1 cellular context compared by ENCODE assay signal in the genomic region with DNA sequence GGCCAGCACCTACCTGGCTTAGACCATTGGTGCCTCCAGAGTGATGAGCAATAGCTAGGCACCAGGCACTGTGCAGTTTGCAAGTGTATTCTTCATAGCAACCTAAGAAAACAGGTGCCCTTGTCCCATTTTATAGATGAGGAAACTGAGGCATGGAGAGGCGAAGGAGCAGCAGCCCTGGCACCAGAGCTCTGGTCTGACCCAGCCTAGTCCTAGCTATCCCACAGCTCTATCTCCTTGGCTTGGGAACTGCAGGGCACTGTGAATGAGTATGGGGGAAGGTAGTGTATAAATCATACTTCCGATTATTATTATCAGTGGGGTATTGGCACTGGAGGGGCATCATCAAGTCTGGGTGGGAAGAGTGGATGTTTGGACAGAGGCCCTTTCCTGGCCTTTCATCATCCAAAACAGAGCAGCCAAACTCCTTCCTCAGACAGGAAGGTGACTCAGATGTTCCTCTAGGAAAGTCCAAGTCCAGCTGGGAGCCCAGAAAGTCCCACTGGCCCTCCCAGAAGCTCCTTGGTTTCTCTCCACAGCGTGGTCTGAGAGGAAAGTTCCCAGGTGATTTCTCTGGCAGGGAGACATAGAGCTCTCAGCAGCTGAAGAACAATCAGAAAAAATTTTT.
TF ChIP-seq lines count a peak whose summit lies in the region.

No MANE protein-coding gene starts in this region.

TF ChIP-seq in SK-N-SH treated with all-trans-retinoic acid at 6 μM for 48 hours, 23 proteins besides CTCF, POLR2A, EP300 and RAD21 (continued from another document):
- TF ChIP-seq, protein P1, sequence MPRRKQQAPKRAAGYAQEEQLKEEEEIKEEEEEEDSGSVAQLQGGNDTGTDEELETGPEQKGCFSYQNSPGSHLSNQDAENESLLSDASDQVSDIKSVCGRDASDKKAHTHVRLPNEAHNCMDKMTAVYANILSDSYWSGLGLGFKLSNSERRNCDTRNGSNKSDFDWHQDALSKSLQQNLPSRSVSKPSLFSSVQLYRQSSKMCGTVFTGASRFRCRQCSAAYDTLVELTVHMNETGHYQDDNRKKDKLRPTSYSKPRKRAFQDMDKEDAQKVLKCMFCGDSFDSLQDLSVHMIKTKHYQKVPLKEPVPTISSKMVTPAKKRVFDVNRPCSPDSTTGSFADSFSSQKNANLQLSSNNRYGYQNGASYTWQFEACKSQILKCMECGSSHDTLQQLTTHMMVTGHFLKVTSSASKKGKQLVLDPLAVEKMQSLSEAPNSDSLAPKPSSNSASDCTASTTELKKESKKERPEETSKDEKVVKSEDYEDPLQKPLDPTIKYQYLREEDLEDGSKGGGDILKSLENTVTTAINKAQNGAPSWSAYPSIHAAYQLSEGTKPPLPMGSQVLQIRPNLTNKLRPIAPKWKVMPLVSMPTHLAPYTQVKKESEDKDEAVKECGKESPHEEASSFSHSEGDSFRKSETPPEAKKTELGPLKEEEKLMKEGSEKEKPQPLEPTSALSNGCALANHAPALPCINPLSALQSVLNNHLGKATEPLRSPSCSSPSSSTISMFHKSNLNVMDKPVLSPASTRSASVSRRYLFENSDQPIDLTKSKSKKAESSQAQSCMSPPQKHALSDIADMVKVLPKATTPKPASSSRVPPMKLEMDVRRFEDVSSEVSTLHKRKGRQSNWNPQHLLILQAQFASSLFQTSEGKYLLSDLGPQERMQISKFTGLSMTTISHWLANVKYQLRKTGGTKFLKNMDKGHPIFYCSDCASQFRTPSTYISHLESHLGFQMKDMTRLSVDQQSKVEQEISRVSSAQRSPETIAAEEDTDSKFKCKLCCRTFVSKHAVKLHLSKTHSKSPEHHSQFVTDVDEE (CRISPR knock-in tag; IDR thresholded peaks at IDR 0.05), result no peak
- TF ChIP-seq ZC3H10 (CRISPR knock-in tag; IDR thresholded peaks at IDR 0.05), result no peak
- TF ChIP-seq GLIS3 (CRISPR knock-in tag; IDR thresholded peaks at IDR 0.05), result no peak
- no peak for TF ChIP-seq ZNF70 (CRISPR knock-in tag; IDR thresholded peaks at IDR 0.05)
- no peak for TF ChIP-seq ZNF8 (CRISPR knock-in tag; IDR thresholded peaks at IDR 0.05)
- TF ChIP-seq, protein P2, sequence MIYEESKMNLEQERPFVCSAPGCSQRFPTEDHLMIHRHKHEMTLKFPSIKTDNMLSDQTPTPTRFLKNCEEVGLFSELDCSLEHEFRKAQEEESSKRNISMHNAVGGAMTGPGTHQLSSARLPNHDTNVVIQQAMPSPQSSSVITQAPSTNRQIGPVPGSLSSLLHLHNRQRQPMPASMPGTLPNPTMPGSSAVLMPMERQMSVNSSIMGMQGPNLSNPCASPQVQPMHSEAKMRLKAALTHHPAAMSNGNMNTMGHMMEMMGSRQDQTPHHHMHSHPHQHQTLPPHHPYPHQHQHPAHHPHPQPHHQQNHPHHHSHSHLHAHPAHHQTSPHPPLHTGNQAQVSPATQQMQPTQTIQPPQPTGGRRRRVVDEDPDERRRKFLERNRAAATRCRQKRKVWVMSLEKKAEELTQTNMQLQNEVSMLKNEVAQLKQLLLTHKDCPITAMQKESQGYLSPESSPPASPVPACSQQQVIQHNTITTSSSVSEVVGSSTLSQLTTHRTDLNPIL (CRISPR knock-in tag; IDR thresholded peaks at IDR 0.05; ENCODE audit: low read depth), result no peak
- TF ChIP-seq ARNTL (CRISPR knock-in tag; IDR thresholded peaks at IDR 0.05; ENCODE audit: borderline replicate concordance, low read depth), result no peak
TF ChIP-seq in SK-N-SH treated with all-trans-retinoic acid at 6 μM for 48 hours: peak in this region for 0.
